In genomic region chr19:7921302-7921954, GRCh38 we compare ENCODE assay signal across 9 cellular contexts. TPM values are rescaled to one million over a fixed set of nuclear protein-coding genes. Genes with fewer than 3 reads are reported as not detected.
DNase-seq lines count a peak whose midpoint lies in the region; ATAC-seq, FAIRE-seq and TF ChIP-seq lines count a peak whose summit lies in the region.
"Had no signal": no experiment of that assay in that cellular context is flagged by ENCODE, and none has a peak within 500 bp of the region (broad histone marks: within the 10 kb centered on the region; RNA-seq: fewer than 3 reads in every experiment).

No MANE protein-coding gene starts in this region.

- peak overlapping the region in 1 of 2 donors; percentile 56 for H3K9ac ChIP-seq in kidney (ENCODE audit: low read length in 2 of 2)

- no peaks in the 10 kb centered on the region for H3K9me3 Mint-ChIP-seq in activated CD4-positive, alpha-beta T cell treated with anti-CD3 and anti-CD28 coated beads, Interleukin-2, amount 10 ng/mL, durations not matched to agents 24 days and 14 days
- H3K9me3 Mint-ChIP-seq in activated T-helper 2 cell treated with anti-CD3 and anti-CD28 coated beads, Interferon-gamma antibody, Interleukin-2, Interleukin-4, amounts not matched to agents 10 μg/mL and 5 μg/mL and 100 μg/mL, durations not matched to agents 14 hours and 24 hours and 36 hours = no peaks in the 10 kb centered on the region

- H3K4me3 ChIP-seq in kidney (ENCODE audit: low read length in 2 of 2) (peak overlapping the region; percentile 57 to 68), thoracic aorta (peak overlapping the region; percentile 80)

- H3K4me1 ChIP-seq in kidney (ENCODE audit: control insufficient read depth in 1 of 2, insufficient read depth in 1 of 2, low read depth in 1 of 2, low read length in 2 of 2) (peaks cover 8 to 33% of the 10 kb centered on the region in 2 donors), thoracic aorta (ENCODE audit: control insufficient read depth in 1 of 2, low read depth in 2 of 2) (peaks cover 32 to 64% of the 10 kb centered on the region in 2 donors)

- peaks cover 18% of the 10 kb centered on the region for H3K27me3 Mint-ChIP-seq in activated CD4-positive, alpha-beta T cell treated with anti-CD3 and anti-CD28 coated beads, Interleukin-2, amount 10 ng/mL, durations not matched to agents 24 days and 14 days
- H3K27me3 Mint-ChIP-seq in activated T-helper 2 cell treated with anti-CD3 and anti-CD28 coated beads, Interferon-gamma antibody, Interleukin-2, Interleukin-4, amounts not matched to agents 10 μg/mL and 5 μg/mL and 100 μg/mL, durations not matched to agents 14 hours and 24 hours and 36 hours (ENCODE audit: low read depth) = peaks cover 15% of the 10 kb centered on the region

- intact Hi-C loops in activated CD4-positive, alpha-beta T cell treated with anti-CD3 and anti-CD28 coated beads, Interleukin-2, amount 10 ng/mL, durations not matched to agents 24 days and 14 days (cut with micrococcal nuclease) = loop anchor here (1.0 to 2.0 kb wide), 2 partner anchors 68 to 1897 kb away; partner anchors contain the start of gene FBXL12
- intact Hi-C loops in activated T-helper 2 cell treated with anti-CD3 and anti-CD28 coated beads, Interferon-gamma antibody, Interleukin-2, Interleukin-4, amounts not matched to agents 10 μg/mL and 5 μg/mL and 100 μg/mL, durations not matched to agents 14 hours and 24 hours and 36 hours (cut with micrococcal nuclease) = loop anchor here (2.0 kb wide), 1 partner anchor 59 kb away; no protein-coding TSS in a partner anchor
- intact Hi-C loops in kidney (cut with DNase I) = no loop called here

- peak overlapping the region; percentile 98 for H3K27ac Mint-ChIP-seq in activated CD4-positive, alpha-beta T cell treated with anti-CD3 and anti-CD28 coated beads, Interleukin-2, amount 10 ng/mL, durations not matched to agents 24 days and 14 days
- H3K27ac Mint-ChIP-seq in activated T-helper 2 cell treated with anti-CD3 and anti-CD28 coated beads, Interferon-gamma antibody, Interleukin-2, Interleukin-4, amounts not matched to agents 10 μg/mL and 5 μg/mL and 100 μg/mL, durations not matched to agents 14 hours and 24 hours and 36 hours = peak overlapping the region; percentile 89

- ATAC-seq in thoracic aorta (ENCODE audit: insufficient number of reproducible peaks, low FRiP score, low read depth) (no peak), GM21528 (IDR thresholded peaks at IDR 0.05; ENCODE audit: low FRiP score, unreplicated experiment) (no peak), omental fat pad (ENCODE audit: low FRiP score) (no peak)

- no peak for FAIRE-seq in kidney (lab: Jason Lieb, UNC)

- H3K27ac ChIP-seq in kidney (ENCODE audit: low read depth in 2 of 2, low read length in 2 of 2) (peak overlapping the region; percentile 52 to 84), thoracic aorta (peak overlapping the region; percentile 77 to 85)

- H3K36me3 ChIP-seq in kidney (ENCODE audit: control insufficient read depth in 1 of 2, insufficient read depth in 2 of 2, low read length in 2 of 2) (peaks cover 0 to 11% of the 10 kb centered on the region in 2 donors), thoracic aorta (peaks cover 14% of the 10 kb centered on the region)

- no peaks in the 10 kb centered on the region for H3K9me3 ChIP-seq in kidney (ENCODE audit: control insufficient read depth in 1 of 2, low read length in 2 of 2)
- no peaks in the 10 kb centered on the region for H3K9me3 ChIP-seq in thoracic aorta

- H3K27me3 ChIP-seq in thoracic aorta (replicated peaks; ENCODE audit: insufficient read depth) = no peaks in the 10 kb centered on the region

- DNase-seq in activated CD4-positive, alpha-beta T cell treated with anti-CD3 and anti-CD28 coated beads, Interleukin-2, amount 10 ng/mL, durations not matched to agents 24 days and 14 days = no peak
- no peak for DNase-seq in activated CD4-positive, alpha-beta T cell treated with anti-CD3 and anti-CD28 coated beads for 1 hour
- no peak for DNase-seq in activated T-helper 2 cell treated with anti-CD3 and anti-CD28 coated beads, Interferon-gamma antibody, Interleukin-2, Interleukin-4, amounts not matched to agents 10 μg/mL and 5 μg/mL and 100 μg/mL, durations not matched to agents 14 hours and 24 hours and 36 hours (ENCODE audit: low spot score)
- DNase-seq in kidney = peak; percentile 87
- no peak for DNase-seq in thoracic aorta (ENCODE audit: low spot score)
- DNase-seq in NCI-H2107 (lab: John Stamatoyannopoulos, UW) = no peak
- no peak for DNase-seq in omental fat pad (ENCODE audit: low spot score)

- peaks cover 15% of the 10 kb centered on the region for H3K36me3 Mint-ChIP-seq in activated CD4-positive, alpha-beta T cell treated with anti-CD3 and anti-CD28 coated beads, Interleukin-2, amount 10 ng/mL, durations not matched to agents 24 days and 14 days (ENCODE audit: low read depth)
- H3K36me3 Mint-ChIP-seq in activated T-helper 2 cell treated with anti-CD3 and anti-CD28 coated beads, Interferon-gamma antibody, Interleukin-2, Interleukin-4, amounts not matched to agents 10 μg/mL and 5 μg/mL and 100 μg/mL, durations not matched to agents 14 hours and 24 hours and 36 hours (ENCODE audit: low read depth) = peaks cover 7% of the 10 kb centered on the region

- peak overlapping the region; percentile 94 for H3K4me3 Mint-ChIP-seq in activated CD4-positive, alpha-beta T cell treated with anti-CD3 and anti-CD28 coated beads, Interleukin-2, amount 10 ng/mL, durations not matched to agents 24 days and 14 days
- H3K4me3 Mint-ChIP-seq in activated T-helper 2 cell treated with anti-CD3 and anti-CD28 coated beads, Interferon-gamma antibody, Interleukin-2, Interleukin-4, amounts not matched to agents 10 μg/mL and 5 μg/mL and 100 μg/mL, durations not matched to agents 14 hours and 24 hours and 36 hours (ENCODE audit: low read depth) = peak overlapping the region; percentile 82

- H3K4me1 Mint-ChIP-seq in activated CD4-positive, alpha-beta T cell treated with anti-CD3 and anti-CD28 coated beads, Interleukin-2, amount 10 ng/mL, durations not matched to agents 24 days and 14 days = peaks cover 28% of the 10 kb centered on the region
- H3K4me1 Mint-ChIP-seq in activated T-helper 2 cell treated with anti-CD3 and anti-CD28 coated beads, Interferon-gamma antibody, Interleukin-2, Interleukin-4, amounts not matched to agents 10 μg/mL and 5 μg/mL and 100 μg/mL, durations not matched to agents 14 hours and 24 hours and 36 hours (ENCODE audit: low read depth) = peaks cover 17% of the 10 kb centered on the region

- TF ChIP-seq CTCF in kidney (IDR thresholded peaks at IDR 0.05; ENCODE audit: borderline replicate concordance, extremely low read depth, insufficient read depth) (no peak), thoracic aorta (IDR thresholded peaks at IDR 0.05) (no peak), omental fat pad (IDR thresholded peaks at IDR 0.05) (no peak)

RNA-seq across cellular contexts. Expression of gene SNAPC2, which starts 1.3 kb away (rescaled TPM):
- total RNA-seq in activated CD4-positive, alpha-beta T cell treated with anti-CD3 and anti-CD28 coated beads, Interleukin-2, amount 10 ng/mL, durations not matched to agents 24 days and 14 days = 21.8 and 23.2 TPM in 2 replicates
- total RNA-seq in activated T-helper 2 cell treated with anti-CD3 and anti-CD28 coated beads, Interferon-gamma antibody, Interleukin-2, Interleukin-4, amounts not matched to agents 10 μg/mL and 5 μg/mL and 100 μg/mL, durations not matched to agents 14 hours and 24 hours and 36 hours = 18.4 and 19.5 TPM in 2 replicates
- total RNA-seq in kidney = 18.4 TPM
- 24.3 TPM for polyA plus RNA-seq in kidney (ENCODE audit: insufficient read depth, low read depth, low replicate concordance)
- 10 to 100 TPM; 13.3 to 26.1 TPM for total RNA-seq in thoracic aorta
- total RNA-seq in omental fat pad = 10 to 100 TPM in 3 of 4 donors, 1 to 10 TPM in 1; 4.7 to 13.1 (median 12.3) TPM

RNA-seq across cellular contexts. Expression of gene CTXN1, which starts 4.5 kb away (rescaled TPM):
- total RNA-seq in activated CD4-positive, alpha-beta T cell treated with anti-CD3 and anti-CD28 coated beads, Interleukin-2, amount 10 ng/mL, durations not matched to agents 24 days and 14 days = 1.8 and 2.0 TPM in 2 replicates
- 0.50 and 0.53 TPM in 2 replicates for total RNA-seq in activated T-helper 2 cell treated with anti-CD3 and anti-CD28 coated beads, Interferon-gamma antibody, Interleukin-2, Interleukin-4, amounts not matched to agents 10 μg/mL and 5 μg/mL and 100 μg/mL, durations not matched to agents 14 hours and 24 hours and 36 hours
- 25.9 TPM for total RNA-seq in kidney
- 8.9 TPM for polyA plus RNA-seq in kidney (ENCODE audit: insufficient read depth, low read depth, low replicate concordance)
- total RNA-seq in thoracic aorta = under 1 TPM in 1 of 2 donors, not detected in 1; 0.54 TPM
- total RNA-seq in omental fat pad = 1 to 10 TPM in 3 of 4 donors, not detected in 1; 1.6 to 3.7 (median 2.0) TPM
- total RNA-seq: T-helper 1 cell treated with Interleukin-12 subunit alpha and Interleukin-12 subunit beta and Interleukin-4 antibody, amounts not matched to agents 30 ng/mL and 1 ng/mL, for 36 hours had no signal

RNA-seq across cellular contexts. Expression of gene TGFBR3L, which starts 6.8 kb away (rescaled TPM):
- 5.3 and 8.5 TPM in 2 replicates for total RNA-seq in activated CD4-positive, alpha-beta T cell treated with anti-CD3 and anti-CD28 coated beads, Interleukin-2, amount 10 ng/mL, durations not matched to agents 24 days and 14 days
- total RNA-seq in activated T-helper 2 cell treated with anti-CD3 and anti-CD28 coated beads, Interferon-gamma antibody, Interleukin-2, Interleukin-4, amounts not matched to agents 10 μg/mL and 5 μg/mL and 100 μg/mL, durations not matched to agents 14 hours and 24 hours and 36 hours = 6.3 TPM in 2 replicates
- total RNA-seq in kidney (0.44 TPM), thoracic aorta (not detected), omental fat pad (not detected)
- 1.5 TPM for polyA plus RNA-seq in kidney (ENCODE audit: insufficient read depth, low read depth, low replicate concordance)

RNA-seq across cellular contexts. Expression of gene MAP2K7, which starts 17.8 kb away (rescaled TPM):
- 46.7 and 47.6 TPM in 2 replicates for total RNA-seq in activated CD4-positive, alpha-beta T cell treated with anti-CD3 and anti-CD28 coated beads, Interleukin-2, amount 10 ng/mL, durations not matched to agents 24 days and 14 days
- 43.0 and 44.6 TPM in 2 replicates for total RNA-seq in activated T-helper 2 cell treated with anti-CD3 and anti-CD28 coated beads, Interferon-gamma antibody, Interleukin-2, Interleukin-4, amounts not matched to agents 10 μg/mL and 5 μg/mL and 100 μg/mL, durations not matched to agents 14 hours and 24 hours and 36 hours
- 37.0 TPM for total RNA-seq in kidney
- polyA plus RNA-seq in kidney (ENCODE audit: insufficient read depth, low read depth, low replicate concordance) = 16.7 TPM
- total RNA-seq in thoracic aorta = 10 to 100 TPM; 15.2 to 16.9 TPM
- 10 to 100 TPM; 12.9 to 13.7 (median 13.6) TPM for total RNA-seq in omental fat pad

RNA-seq across cellular contexts. Expression of gene TIMM44, which starts 22.0 kb away (rescaled TPM):
- total RNA-seq in activated CD4-positive, alpha-beta T cell treated with anti-CD3 and anti-CD28 coated beads, Interleukin-2, amount 10 ng/mL, durations not matched to agents 24 days and 14 days = 110 and 111 TPM in 2 replicates
- total RNA-seq in activated T-helper 2 cell treated with anti-CD3 and anti-CD28 coated beads, Interferon-gamma antibody, Interleukin-2, Interleukin-4, amounts not matched to agents 10 μg/mL and 5 μg/mL and 100 μg/mL, durations not matched to agents 14 hours and 24 hours and 36 hours = 79.2 and 90.2 TPM in 2 replicates
- 57.8 TPM for total RNA-seq in kidney
- polyA plus RNA-seq in kidney (ENCODE audit: insufficient read depth, low read depth, low replicate concordance) = 46.7 TPM
- 10 to 100 TPM; 51.2 to 77.6 TPM for total RNA-seq in thoracic aorta
- 10 to 100 TPM; 44.3 to 53.3 (median 47.6) TPM for total RNA-seq in omental fat pad
